1 cellular context compared by ENCODE assay signal in the genomic region with DNA sequence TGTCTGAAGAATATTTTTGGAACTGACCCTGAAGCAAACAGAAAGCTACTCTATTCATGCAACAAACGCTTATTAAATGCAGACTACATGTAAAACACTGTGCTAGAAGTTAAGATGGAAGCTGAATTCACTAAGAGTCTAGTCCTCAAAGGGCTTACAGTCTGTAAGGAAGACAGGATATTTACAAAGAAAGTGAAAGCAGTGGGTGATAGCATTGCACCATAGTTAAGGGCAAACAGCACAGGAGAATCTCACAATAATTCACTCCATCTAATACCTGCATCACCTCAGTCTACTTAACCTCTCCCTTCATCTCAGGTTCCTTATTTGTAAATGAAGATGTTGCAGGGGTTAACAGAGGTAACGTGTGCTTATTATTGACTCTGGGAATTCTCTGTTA.
TF ChIP-seq lines count a peak whose summit lies in the region.

No MANE protein-coding gene starts in this region.

TF ChIP-seq in GM12878, 131 proteins besides CTCF, POLR2A, EP300 and RAD21 (continued from another document):
- TF ChIP-seq, protein P1, sequence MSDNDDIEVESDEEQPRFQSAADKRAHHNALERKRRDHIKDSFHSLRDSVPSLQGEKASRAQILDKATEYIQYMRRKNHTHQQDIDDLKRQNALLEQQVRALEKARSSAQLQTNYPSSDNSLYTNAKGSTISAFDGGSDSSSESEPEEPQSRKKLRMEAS (IDR thresholded peaks at IDR 0.05; ENCODE audit: low read depth, low read length): no peak
- TF ChIP-seq FOXK2 (IDR thresholded peaks at IDR 0.05) (no peak), NR2C2 (IDR thresholded peaks at IDR 0.05; ENCODE audit: borderline replicate concordance, control insufficient read depth, insufficient read length, low read depth) (no peak)
